In genomic region chr10:116049644-116050043, GRCh38 we compare ENCODE assay signal across 23 cellular contexts.
A peak's percentile ranks its signal among the peaks of the same experiment; 100 is the strongest.
DNase-seq lines count a peak whose midpoint lies in the region; ATAC-seq and TF ChIP-seq lines count a peak whose summit lies in the region.
"Had no signal": no experiment of that assay in that cellular context is flagged by ENCODE, and none has a peak within 500 bp of the region (broad histone marks: within the 10 kb centered on the region; RNA-seq: fewer than 3 reads in every experiment).

No MANE protein-coding gene starts in this region.

- H3K4me1 ChIP-seq in HEK293 (ENCODE audit: control insufficient read depth, insufficient read depth, low read length) (no peaks in the 10 kb centered on the region), tibial nerve (peaks cover 0 to 19% (median 3%) of the 10 kb centered on the region in 4 donors)
- H3K4me1 ChIP-seq: BE2C had no signal

- H3K4me3 ChIP-seq in HEK293 (ENCODE audit: low read depth, low read length) = no peak overlapping the region
- H3K4me3 ChIP-seq in tibial nerve = no peak overlapping the region
- H3K4me3 ChIP-seq: A549; BLaER1 treated with 17β-estradiol and CSF1 and Interleukin-3, amounts not matched to agents 10 nM and 100 nM; GM12878 had no signal

- CTCF ChIA-PET in HEK293 (lab: Yijun Ruan, JAX) = interaction anchor here (0.6 to 0.8 kb wide), 2 partner anchors 336 to 366 kb away, joined by 3 read pairs; no protein-coding TSS in a partner anchor

- H3K27ac Mint-ChIP-seq in neural crest cell (ENCODE audit: unreplicated experiment) = peak overlapping the region; percentile 68
- H3K27ac Mint-ChIP-seq: CD14-positive monocyte; CD4-positive, alpha-beta T cell; CD8-positive, alpha-beta memory T cell had no signal

- no peak for TF ChIP-seq POLR2A in tibial nerve (IDR thresholded peaks at IDR 0.05)

- H3K27me3 Mint-ChIP-seq in neural crest cell (ENCODE audit: low read depth) = no peaks in the 10 kb centered on the region
- H3K27me3 Mint-ChIP-seq: CD8-positive, alpha-beta memory T cell had no signal

- H3K36me3 Mint-ChIP-seq in neural crest cell (ENCODE audit: low read depth) = no peaks in the 10 kb centered on the region
- H3K36me3 Mint-ChIP-seq: CD14-positive monocyte; CD8-positive, alpha-beta memory T cell had no signal

- H3K36me3 ChIP-seq in HEK293 (ENCODE audit: control insufficient read depth in 2 of 2, insufficient read depth in 1 of 2, low read length in 2 of 2) = no peaks in the 10 kb centered on the region
- H3K36me3 ChIP-seq in tibial nerve = no peaks in the 10 kb centered on the region
- H3K36me3 ChIP-seq: BE2C; BLaER1 treated with 17β-estradiol and CSF1 and Interleukin-3, amounts not matched to agents 10 nM and 100 nM had no signal

- POLR2A ChIA-PET in HEK293 (lab: Yijun Ruan, JAX) = no interaction called here

- no peak overlapping the region for H3K27ac ChIP-seq in HEK293 (ENCODE audit: extremely low read depth, low read depth, low read length)
- H3K27ac ChIP-seq in tibial nerve = no peak overlapping the region
- H3K27ac ChIP-seq in substantia nigra (ENCODE audit: low read depth, low read length, poor library complexity, severe bottlenecking) = no peak overlapping the region
- H3K27ac ChIP-seq: A549; BLaER1 treated with 17β-estradiol and CSF1 and Interleukin-3, amounts not matched to agents 10 nM and 100 nM had no signal

- no peak for TF ChIP-seq EP300 in tibial nerve (IDR thresholded peaks at IDR 0.05)

- no peak for TF ChIP-seq CTCF in HEK293 (tag by site-specific recombination; IDR thresholded peaks at IDR 0.05)
- TF ChIP-seq CTCF in neural crest cell (conservative IDR thresholded peaks at IDR 0.05) = no peak
- no peak for TF ChIP-seq CTCF in tibial nerve (IDR thresholded peaks at IDR 0.05)

- H3K4me3 Mint-ChIP-seq in neural crest cell = no peak overlapping the region
- H3K4me3 Mint-ChIP-seq: CD14-positive monocyte; CD4-positive, alpha-beta T cell; CD8-positive, alpha-beta memory T cell had no signal

- H3K9me3 ChIP-seq in HEK293 (ENCODE audit: control insufficient read depth, insufficient read depth, low read depth, low read length) (no peaks in the 10 kb centered on the region), tibial nerve (no peaks in the 10 kb centered on the region)
- H3K9me3 ChIP-seq: A549; BE2C; BLaER1 treated with 17β-estradiol and CSF1 and Interleukin-3, amounts not matched to agents 10 nM and 100 nM had no signal

- 72 to 77% methylated on average over 8 of the region's 8 CpGs for WGBS in tibial nerve, 2 donors

- H3K9me3 Mint-ChIP-seq in neural crest cell = no peaks in the 10 kb centered on the region
- H3K9me3 Mint-ChIP-seq: CD4-positive, alpha-beta T cell had no signal

- no peaks in the 10 kb centered on the region for H3K27me3 ChIP-seq in tibial nerve
- H3K27me3 ChIP-seq: BE2C; BLaER1 treated with 17β-estradiol and CSF1 and Interleukin-3, amounts not matched to agents 10 nM and 100 nM had no signal

- H3K4me1 Mint-ChIP-seq in neural crest cell = no peaks in the 10 kb centered on the region
- H3K4me1 Mint-ChIP-seq: CD14-positive monocyte; CD8-positive, alpha-beta memory T cell had no signal

- DNase-seq in left lobe of liver (ENCODE audit: low spot score) (no peak), neural crest cell (ENCODE audit: low read depth, low spot score) (no peak), tibial nerve (ENCODE audit: low spot score in 2 of 2) (no peak), substantia nigra (lab: John Stamatoyannopoulos, UW) (no peak)
- DNase-seq: 8988T; ACHN; AML-193; BE2C; CD4-positive, alpha-beta T cell; CD8-positive, alpha-beta memory T cell; DMS 273 treated with DMSO at 0.1 percent for 48 hours; DMS79; GDM1; GOT3; H7; HCEC 1CT had no signal

- ATAC-seq in left lobe of liver (peak; percentile 9), GM18867 (IDR thresholded peaks at IDR 0.05; ENCODE audit: unreplicated experiment) (no peak), GM18519 (IDR thresholded peaks at IDR 0.05; ENCODE audit: low FRiP score, unreplicated experiment) (no peak)
- ATAC-seq: A549, GM12878 had no signal

TF ChIP-seq in HEK293, 187 proteins besides CTCF, POLR2A, EP300 and RAD21:
- TF ChIP-seq ZNF280C (tag by site-specific recombination; IDR thresholded peaks at IDR 0.05) = no peak
- TF ChIP-seq ZNF518A (tag by site-specific recombination; conservative IDR thresholded peaks at IDR 0.05; ENCODE audit: low read depth) = no peak
- no peak for TF ChIP-seq ZBTB11 (tag by site-specific recombination; conservative IDR thresholded peaks at IDR 0.05; ENCODE audit: low read depth)
- peak; percentile 93 for TF ChIP-seq PRDM1 (tag by site-specific recombination; IDR thresholded peaks at IDR 0.05)
